8 cellular contexts compared by ENCODE assay signal in the genomic region with DNA sequence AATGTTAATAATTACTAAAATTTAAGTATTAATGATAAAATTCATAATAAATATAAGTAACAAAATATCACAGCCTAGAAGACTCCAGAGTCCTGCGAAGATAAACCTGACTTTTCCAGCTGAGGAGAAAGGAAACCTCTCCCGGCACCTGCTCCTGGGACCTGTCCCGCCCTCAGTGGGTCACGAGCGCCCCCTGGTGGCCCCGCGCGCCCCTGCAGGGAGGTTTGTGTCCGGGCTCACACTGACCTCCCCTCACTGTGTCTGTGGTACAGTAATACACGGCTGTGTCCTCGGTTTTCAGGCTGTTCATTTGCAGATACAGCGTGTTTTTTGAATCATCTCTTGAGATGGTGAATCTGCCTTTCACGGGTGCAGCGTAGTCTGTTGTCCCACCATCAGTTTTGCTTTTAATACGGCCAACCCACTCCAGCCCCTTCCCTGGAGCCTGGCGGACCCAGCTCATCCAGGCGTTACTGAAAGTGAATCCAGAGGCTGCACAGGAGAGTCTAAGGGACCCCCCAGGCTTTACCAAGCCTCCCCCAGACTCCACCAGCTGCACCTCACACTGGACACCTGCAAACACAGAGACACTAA.
A peak's percentile ranks its signal among the peaks of the same experiment; 100 is the strongest.
DNase-seq lines count a peak whose midpoint lies in the region; ATAC-seq and TF ChIP-seq lines count a peak whose summit lies in the region.
"Not testable (repeated sequence)": the region's sequence is repeated elsewhere in the genome, so short reads cannot be mapped to it uniquely, and the experiment has no call there.

No MANE protein-coding gene starts in this region.

- not testable (repeated sequence) for H4K8ac ChIP-seq in H9 (replicated peaks; ENCODE audit: insufficient read length, low read depth, low read length)

- not testable (repeated sequence) for H3K36me3 ChIP-seq in naive thymus-derived CD4-positive, alpha-beta T cell (ENCODE audit: control insufficient read depth in 2 of 3, insufficient read depth in 3 of 3, low read length in 3 of 3)

- H3K27me3 ChIP-seq in H9 (ENCODE audit: insufficient read depth, low read length); naive thymus-derived CD4-positive, alpha-beta T cell (ENCODE audit: control insufficient read depth in 2 of 2, insufficient read depth in 2 of 2, low read length in 2 of 2): not testable (repeated sequence)

- H3K4me1 Mint-ChIP-seq in H9; activated naive CD4-positive, alpha-beta T cell treated with anti-CD3 and anti-CD28 coated beads for 36 hours (ENCODE audit: low read depth); naive thymus-derived CD4-positive, alpha-beta T cell: not testable (repeated sequence)

- H3K27ac Mint-ChIP-seq in H9; activated naive CD4-positive, alpha-beta T cell treated with anti-CD3 and anti-CD28 coated beads for 36 hours: not testable (repeated sequence)
- peak overlapping the region in 1 of 9 donors; percentile 34 for H3K27ac Mint-ChIP-seq in naive thymus-derived CD4-positive, alpha-beta T cell

- CTCF ChIA-PET in activated naive CD4-positive, alpha-beta T cell treated with anti-CD3 and anti-CD28 coated beads for 36 hours (lab: Charles Lee), result interaction anchor here (0.6 to 2.9 kb wide), 11 partner anchors 11 to 314 kb away, joined by 3 to 13 read pairs (median 3); no protein-coding TSS in a partner anchor
- CTCF ChIA-PET in naive thymus-derived CD4-positive, alpha-beta T cell (lab: Charles Lee), result interaction anchor here (0.6 to 2.0 kb wide), 5 partner anchors 10 to 314 kb away, joined by 3 to 5 read pairs (median 3); no protein-coding TSS in a partner anchor

- not testable (repeated sequence) for H2BK120ac ChIP-seq in H9 (ENCODE audit: low read depth, low read length, poor library complexity, severe bottlenecking)

- not testable (repeated sequence) for H4K91ac ChIP-seq in H9 (ENCODE audit: insufficient read length, low read depth, low read length)

- H3K36me3 Mint-ChIP-seq in H9 (ENCODE audit: insufficient read depth in 1 of 3, low read depth in 3 of 3), result peaks cover 3 to 15% (median 6%) of the 10 kb centered on the region in 3 experiments; a peak in 5 of 7 replicates
- not testable (repeated sequence) for H3K36me3 Mint-ChIP-seq in activated naive CD4-positive, alpha-beta T cell treated with anti-CD3 and anti-CD28 coated beads for 36 hours (ENCODE audit: low read depth); naive thymus-derived CD4-positive, alpha-beta T cell

- not testable (repeated sequence) for H3K14ac ChIP-seq in H9 (ENCODE audit: insufficient read depth, low read length)

- POLR2A ChIA-PET in naive thymus-derived CD4-positive, alpha-beta T cell (lab: Charles Lee), result not testable (repeated sequence)

- H3K79me1 ChIP-seq in H9 (ENCODE audit: insufficient read depth, low read depth, low read length, poor library complexity, severe bottlenecking), result not testable (repeated sequence)

- not testable (repeated sequence) for H4K5ac ChIP-seq in H9 (ENCODE audit: insufficient read length, low read depth, low read length)

- not testable (repeated sequence) for H2BK15ac ChIP-seq in H9 (ENCODE audit: low read depth, low read length)

- H3K9me3 Mint-ChIP-seq in H9, result peaks cover 72 to 74% of the 10 kb centered on the region in 2 experiments
- not testable (repeated sequence) for H3K9me3 Mint-ChIP-seq in activated naive CD4-positive, alpha-beta T cell treated with anti-CD3 and anti-CD28 coated beads for 36 hours; naive thymus-derived CD4-positive, alpha-beta T cell

- not testable (repeated sequence) for H3K4me3 Mint-ChIP-seq in H9
- peak overlapping the region; percentile 21 for H3K4me3 Mint-ChIP-seq in activated naive CD4-positive, alpha-beta T cell treated with anti-CD3 and anti-CD28 coated beads for 36 hours
- H3K4me3 Mint-ChIP-seq in naive thymus-derived CD4-positive, alpha-beta T cell, result peak overlapping the region in 5 of 10 donors; percentile 12 to 71 (median 47)

- not testable (repeated sequence) for H3K4ac ChIP-seq in H9 (ENCODE audit: low read depth, low read length)

- H2BK12ac ChIP-seq in H9 (ENCODE audit: insufficient read length, low read depth, low read length), result not testable (repeated sequence)

- H3K9me3 ChIP-seq in H9 (ENCODE audit: control insufficient read depth, low read depth, low read length), result peaks cover 29% of the 10 kb centered on the region
- not testable (repeated sequence) for H3K9me3 ChIP-seq in naive thymus-derived CD4-positive, alpha-beta T cell (ENCODE audit: control insufficient read depth in 2 of 3, low read length in 3 of 3)

- not testable (repeated sequence) for H3K18ac ChIP-seq in H9 (ENCODE audit: insufficient read length, low read depth, low read length)

- peak; percentile 62 for ATAC-seq in naive thymus-derived CD4-positive, alpha-beta T cell

- not testable (repeated sequence) for H3K27ac ChIP-seq in H9 (ENCODE audit: insufficient read length, low read depth, low read length); VCaP; naive thymus-derived CD4-positive, alpha-beta T cell (ENCODE audit: low read depth, low read length)

- H2AK5ac ChIP-seq in H9 (ENCODE audit: insufficient read length, low read length), result not testable (repeated sequence)

- not testable (repeated sequence) for H3K23ac ChIP-seq in H9 (ENCODE audit: insufficient read length, low read depth, low read length)

- not testable (repeated sequence) for H3K27me3 Mint-ChIP-seq in H9 (ENCODE audit: low read depth); activated naive CD4-positive, alpha-beta T cell treated with anti-CD3 and anti-CD28 coated beads for 36 hours (ENCODE audit: low read depth)
- H3K27me3 Mint-ChIP-seq in naive thymus-derived CD4-positive, alpha-beta T cell, result peaks cover 0 to 57% (median 5%) of the 10 kb centered on the region in 5 donors

- H3T11ph ChIP-seq in H9 (ENCODE audit: low read length), result not testable (repeated sequence)

- H2BK5ac ChIP-seq in H9 (ENCODE audit: insufficient read length, low read length), result not testable (repeated sequence)

- no CpG with 5 or more reads among the region's 17 CpGs for WGBS in H9 (ENCODE audit: extremely low coverage, insufficient read length, low lambda C conversion rate)

- not testable (repeated sequence) for H3K23me2 ChIP-seq in H9 (ENCODE audit: insufficient read length, low read depth, low read length, poor library complexity, severe bottlenecking)

- H3K9ac ChIP-seq in H9 (ENCODE audit: extremely low read depth, insufficient read length, low read length), result not testable (repeated sequence)

- not testable (repeated sequence) for H3K4me3 ChIP-seq in AG09309 (ENCODE audit: control insufficient read depth, low read depth, low read length); fibroblast of the aortic adventitia (ENCODE audit: low read depth, low read length); naive thymus-derived CD4-positive, alpha-beta T cell (ENCODE audit: low read length)

- not testable (repeated sequence) for H3K56ac ChIP-seq in H9 (ENCODE audit: insufficient read length, low read depth, low read length)

- H3K4me2 ChIP-seq in H9 (ENCODE audit: insufficient read depth, insufficient read length, low read length), result not testable (repeated sequence)

- H2AFZ ChIP-seq in H9 (ENCODE audit: low read length), result not testable (repeated sequence)

- not testable (repeated sequence) for H3K79me2 ChIP-seq in H9 (ENCODE audit: insufficient read depth, low read length)

- not testable (repeated sequence) for DNase-seq in AG09309 (ENCODE audit: low read depth); fibroblast of the aortic adventitia (ENCODE audit: low read depth)
- DNase-seq in H9, result peak; percentile 28
- peak; percentile 3 for DNase-seq in NCI-H345 treated with DMSO at 0.1 percent for 48 hours (lab: John Stamatoyannopoulos, UW; ENCODE audit: unreplicated experiment)
- DNase-seq in activated naive CD4-positive, alpha-beta T cell treated with anti-CD3 and anti-CD28 coated beads for 36 hours, result peak; percentile 88
- peak; percentile 53 to 90 (median 68) for DNase-seq in naive thymus-derived CD4-positive, alpha-beta T cell
- peak; percentile 62 for DNase-seq in stimulated activated CD8-positive, alpha-beta memory T cell treated with anti-CD3 and anti-CD28 coated beads, Interleukin-12 subunit alpha, Interleukin-12 subunit beta, amount 100 ng/mL, for 4 hours (ENCODE audit: low read depth)

- not testable (repeated sequence) for H2BK20ac ChIP-seq in H9 (ENCODE audit: low read depth, low read length, poor library complexity, severe bottlenecking)

- TF ChIP-seq CTCF in AG09309 (IDR thresholded peaks at IDR 0.05; ENCODE audit: control insufficient read depth, insufficient read depth, low read depth, low read length, missing control alignments), result peak; percentile 64
- peak; percentile 54 for TF ChIP-seq CTCF in H9 (conservative IDR thresholded peaks at IDR 0.05)
- peak; percentile 85 for TF ChIP-seq CTCF in VCaP (conservative IDR thresholded peaks at IDR 0.05)
- peak; percentile 57 for TF ChIP-seq CTCF in fibroblast of the aortic adventitia (IDR thresholded peaks at IDR 0.05; ENCODE audit: insufficient read depth, low read length)

- intact Hi-C loops in activated naive CD4-positive, alpha-beta T cell treated with anti-CD3 and anti-CD28 coated beads for 36 hours (cut with micrococcal nuclease), result loop anchor here (5.0 kb wide), 1 partner anchor 34 kb away; no protein-coding TSS in a partner anchor
- intact Hi-C loops in naive thymus-derived CD4-positive, alpha-beta T cell (cut with micrococcal nuclease), result loop anchor here (1.0 to 5.0 kb wide), 2 partner anchors 33 to 34 kb away; no protein-coding TSS in a partner anchor

- H4K20me1 ChIP-seq in H9 (ENCODE audit: control insufficient read depth, insufficient read depth, insufficient read length), result not testable (repeated sequence)

- H3K4me1 ChIP-seq in H9 (ENCODE audit: insufficient read depth, low read length); naive thymus-derived CD4-positive, alpha-beta T cell (ENCODE audit: control insufficient read depth in 2 of 2, insufficient read depth in 2 of 2, low read length in 2 of 2): not testable (repeated sequence)
